ENCODE assay signal across 1 cellular context in the genomic region with DNA sequence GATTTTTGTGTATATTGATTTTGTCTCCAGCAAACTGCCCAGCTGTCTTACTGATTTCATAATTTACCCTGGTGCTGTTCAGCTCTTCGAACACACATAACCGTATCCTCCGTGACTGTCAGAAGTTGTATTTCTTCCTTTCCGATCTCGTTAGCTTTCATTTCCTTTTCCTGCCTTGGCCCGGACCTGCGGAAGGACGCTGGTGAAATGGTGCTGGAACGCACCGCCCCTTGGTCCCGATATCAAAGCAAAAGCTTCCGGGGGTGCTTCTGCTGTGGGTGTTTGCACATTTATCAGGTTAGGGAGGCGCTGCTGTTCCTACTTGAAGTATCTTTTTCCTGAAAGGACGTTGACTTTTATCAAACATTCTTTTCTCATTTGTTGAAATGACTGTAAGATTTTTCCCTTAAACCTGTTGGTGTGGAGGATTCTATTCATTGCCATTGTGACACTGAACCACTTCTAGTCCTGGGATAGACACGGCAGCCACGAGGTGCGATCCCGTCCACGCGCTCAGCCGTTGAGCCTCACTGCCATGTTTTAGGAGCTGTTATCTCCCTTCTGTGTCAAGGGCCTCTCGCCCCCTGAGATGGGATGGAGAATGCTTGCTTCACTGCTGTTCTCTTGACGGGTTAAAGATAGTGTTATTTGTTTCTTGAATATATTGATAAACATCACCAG.
TF ChIP-seq lines count a peak whose summit lies in the region.

No MANE protein-coding gene starts in this region.

TF ChIP-seq in K562, 482 proteins besides CTCF, POLR2A, EP300 and RAD21 (continued from another document and continues in another):
- TF ChIP-seq, protein P1, sequence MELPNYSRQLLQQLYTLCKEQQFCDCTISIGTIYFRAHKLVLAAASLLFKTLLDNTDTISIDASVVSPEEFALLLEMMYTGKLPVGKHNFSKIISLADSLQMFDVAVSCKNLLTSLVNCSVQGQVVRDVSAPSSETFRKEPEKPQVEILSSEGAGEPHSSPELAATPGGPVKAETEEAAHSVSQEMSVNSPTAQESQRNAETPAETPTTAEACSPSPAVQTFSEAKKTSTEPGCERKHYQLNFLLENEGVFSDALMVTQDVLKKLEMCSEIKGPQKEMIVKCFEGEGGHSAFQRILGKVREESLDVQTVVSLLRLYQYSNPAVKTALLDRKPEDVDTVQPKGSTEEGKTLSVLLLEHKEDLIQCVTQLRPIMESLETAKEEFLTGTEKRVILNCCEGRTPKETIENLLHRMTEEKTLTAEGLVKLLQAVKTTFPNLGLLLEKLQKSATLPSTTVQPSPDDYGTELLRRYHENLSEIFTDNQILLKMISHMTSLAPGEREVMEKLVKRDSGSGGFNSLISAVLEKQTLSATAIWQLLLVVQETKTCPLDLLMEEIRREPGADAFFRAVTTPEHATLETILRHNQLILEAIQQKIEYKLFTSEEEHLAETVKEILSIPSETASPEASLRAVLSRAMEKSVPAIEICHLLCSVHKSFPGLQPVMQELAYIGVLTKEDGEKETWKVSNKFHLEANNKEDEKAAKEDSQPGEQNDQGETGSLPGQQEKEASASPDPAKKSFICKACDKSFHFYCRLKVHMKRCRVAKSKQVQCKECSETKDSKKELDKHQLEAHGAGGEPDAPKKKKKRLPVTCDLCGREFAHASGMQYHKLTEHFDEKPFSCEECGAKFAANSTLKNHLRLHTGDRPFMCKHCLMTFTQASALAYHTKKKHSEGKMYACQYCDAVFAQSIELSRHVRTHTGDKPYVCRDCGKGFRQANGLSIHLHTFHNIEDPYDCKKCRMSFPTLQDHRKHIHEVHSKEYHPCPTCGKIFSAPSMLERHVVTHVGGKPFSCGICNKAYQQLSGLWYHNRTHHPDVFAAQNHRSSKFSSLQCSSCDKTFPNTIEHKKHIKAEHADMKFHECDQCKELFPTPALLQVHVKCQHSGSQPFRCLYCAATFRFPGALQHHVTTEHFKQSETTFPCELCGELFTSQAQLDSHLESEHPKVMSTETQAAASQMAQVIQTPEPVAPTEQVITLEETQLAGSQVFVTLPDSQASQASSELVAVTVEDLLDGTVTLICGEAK (IDR thresholded peaks at IDR 0.05): peak; percentile 70
- TF ChIP-seq, protein P1 (CRISPR knock-in tag; IDR thresholded peaks at IDR 0.05): no peak
- TF ChIP-seq CHD1 (IDR thresholded peaks at IDR 0.05; ENCODE audit: low read length) (no peak), SOX6 (IDR thresholded peaks at IDR 0.05) (no peak), ZNF57 (CRISPR knock-in tag; IDR thresholded peaks at IDR 0.05) (no peak), SMAD4 (CRISPR knock-in tag; conservative IDR thresholded peaks at IDR 0.05) (0 out of 2 replicates have a peak, but pooled peaks have one; percentile 15), EHMT2 (IDR thresholded peaks at IDR 0.05) (peak; percentile 48; the same call in 1 of the 2 replicates), POLR2H (tag; IDR thresholded peaks at IDR 0.05; ENCODE audit: low read depth) (no peak), NFATC3 (IDR thresholded peaks at IDR 0.05) (no peak), ZNF124 (CRISPR knock-in tag; IDR thresholded peaks at IDR 0.05) (no peak), ATF7 (IDR thresholded peaks at IDR 0.05) (0 out of 2 replicates have a peak, but pooled peaks have one; percentile 9), GABPA (tag; conservative IDR thresholded peaks at IDR 0.05; ENCODE audit: low read depth) (peak; percentile 71), ZNF175 (CRISPR knock-in tag; IDR thresholded peaks at IDR 0.05; ENCODE audit: low read depth) (no peak), CTBP1 (IDR thresholded peaks at IDR 0.05; ENCODE audit: borderline replicate concordance) (0 out of 2 replicates have a peak, but pooled peaks have one; percentile 17), DACH1 (IDR thresholded peaks at IDR 0.05; ENCODE audit: partially characterized antibody) (peak; percentile 32), PHF21A (IDR thresholded peaks at IDR 0.05; ENCODE audit: borderline replicate concordance, low read depth) (no peak), ELF1 (tag; IDR thresholded peaks at IDR 0.05) (peak; percentile 62; the same call in 1 of the 2 replicates), GABPB2 (CRISPR knock-in tag; conservative IDR thresholded peaks at IDR 0.05) (no peak), E2F3 (CRISPR knock-in tag; IDR thresholded peaks at IDR 0.05) (no peak), ELF2 (CRISPR knock-in tag; IDR thresholded peaks at IDR 0.05) (no peak), CBX5 (IDR thresholded peaks at IDR 0.05; ENCODE audit: borderline replicate concordance, low read depth) (no peak)
- TF ChIP-seq, protein P2, sequence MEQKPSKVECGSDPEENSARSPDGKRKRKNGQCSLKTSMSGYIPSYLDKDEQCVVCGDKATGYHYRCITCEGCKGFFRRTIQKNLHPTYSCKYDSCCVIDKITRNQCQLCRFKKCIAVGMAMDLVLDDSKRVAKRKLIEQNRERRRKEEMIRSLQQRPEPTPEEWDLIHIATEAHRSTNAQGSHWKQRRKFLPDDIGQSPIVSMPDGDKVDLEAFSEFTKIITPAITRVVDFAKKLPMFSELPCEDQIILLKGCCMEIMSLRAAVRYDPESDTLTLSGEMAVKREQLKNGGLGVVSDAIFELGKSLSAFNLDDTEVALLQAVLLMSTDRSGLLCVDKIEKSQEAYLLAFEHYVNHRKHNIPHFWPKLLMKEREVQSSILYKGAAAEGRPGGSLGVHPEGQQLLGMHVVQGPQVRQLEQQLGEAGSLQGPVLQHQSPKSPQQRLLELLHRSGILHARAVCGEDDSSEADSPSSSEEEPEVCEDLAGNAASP (IDR thresholded peaks at IDR 0.05): no peak
- TF ChIP-seq, protein P3, sequence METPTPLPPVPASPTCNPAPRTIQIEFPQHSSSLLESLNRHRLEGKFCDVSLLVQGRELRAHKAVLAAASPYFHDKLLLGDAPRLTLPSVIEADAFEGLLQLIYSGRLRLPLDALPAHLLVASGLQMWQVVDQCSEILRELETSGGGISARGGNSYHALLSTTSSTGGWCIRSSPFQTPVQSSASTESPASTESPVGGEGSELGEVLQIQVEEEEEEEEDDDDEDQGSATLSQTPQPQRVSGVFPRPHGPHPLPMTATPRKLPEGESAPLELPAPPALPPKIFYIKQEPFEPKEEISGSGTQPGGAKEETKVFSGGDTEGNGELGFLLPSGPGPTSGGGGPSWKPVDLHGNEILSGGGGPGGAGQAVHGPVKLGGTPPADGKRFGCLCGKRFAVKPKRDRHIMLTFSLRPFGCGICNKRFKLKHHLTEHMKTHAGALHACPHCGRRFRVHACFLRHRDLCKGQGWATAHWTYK (CRISPR knock-in tag; IDR thresholded peaks at IDR 0.05): no peak
- TF ChIP-seq, protein P4, sequence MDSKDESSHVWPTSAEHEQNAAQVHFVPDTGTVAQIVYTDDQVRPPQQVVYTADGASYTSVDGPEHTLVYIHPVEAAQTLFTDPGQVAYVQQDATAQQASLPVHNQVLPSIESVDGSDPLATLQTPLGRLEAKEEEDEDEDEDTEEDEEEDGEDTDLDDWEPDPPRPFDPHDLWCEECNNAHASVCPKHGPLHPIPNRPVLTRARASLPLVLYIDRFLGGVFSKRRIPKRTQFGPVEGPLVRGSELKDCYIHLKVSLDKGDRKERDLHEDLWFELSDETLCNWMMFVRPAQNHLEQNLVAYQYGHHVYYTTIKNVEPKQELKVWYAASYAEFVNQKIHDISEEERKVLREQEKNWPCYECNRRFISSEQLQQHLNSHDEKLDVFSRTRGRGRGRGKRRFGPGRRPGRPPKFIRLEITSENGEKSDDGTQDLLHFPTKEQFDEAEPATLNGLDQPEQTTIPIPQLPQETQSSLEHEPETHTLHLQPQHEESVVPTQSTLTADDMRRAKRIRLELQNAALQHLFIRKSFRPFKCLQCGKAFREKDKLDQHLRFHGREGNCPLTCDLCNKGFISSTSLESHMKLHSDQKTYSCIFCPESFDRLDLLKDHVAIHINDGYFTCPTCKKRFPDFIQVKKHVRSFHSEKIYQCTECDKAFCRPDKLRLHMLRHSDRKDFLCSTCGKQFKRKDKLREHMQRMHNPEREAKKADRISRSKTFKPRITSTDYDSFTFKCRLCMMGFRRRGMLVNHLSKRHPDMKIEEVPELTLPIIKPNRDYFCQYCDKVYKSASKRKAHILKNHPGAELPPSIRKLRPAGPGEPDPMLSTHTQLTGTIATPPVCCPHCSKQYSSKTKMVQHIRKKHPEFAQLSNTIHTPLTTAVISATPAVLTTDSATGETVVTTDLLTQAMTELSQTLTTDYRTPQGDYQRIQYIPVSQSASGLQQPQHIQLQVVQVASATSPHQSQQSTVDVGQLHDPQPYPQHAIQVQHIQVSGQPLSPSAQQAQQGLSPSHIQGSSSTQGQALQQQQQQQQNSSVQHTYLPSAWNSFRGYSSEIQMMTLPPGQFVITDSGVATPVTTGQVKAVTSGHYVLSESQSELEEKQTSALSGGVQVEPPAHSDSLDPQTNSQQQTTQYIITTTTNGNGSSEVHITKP (IDR thresholded peaks at IDR 0.05; ENCODE audit: partially characterized antibody): peak; percentile 22
- TF ChIP-seq, protein P5, sequence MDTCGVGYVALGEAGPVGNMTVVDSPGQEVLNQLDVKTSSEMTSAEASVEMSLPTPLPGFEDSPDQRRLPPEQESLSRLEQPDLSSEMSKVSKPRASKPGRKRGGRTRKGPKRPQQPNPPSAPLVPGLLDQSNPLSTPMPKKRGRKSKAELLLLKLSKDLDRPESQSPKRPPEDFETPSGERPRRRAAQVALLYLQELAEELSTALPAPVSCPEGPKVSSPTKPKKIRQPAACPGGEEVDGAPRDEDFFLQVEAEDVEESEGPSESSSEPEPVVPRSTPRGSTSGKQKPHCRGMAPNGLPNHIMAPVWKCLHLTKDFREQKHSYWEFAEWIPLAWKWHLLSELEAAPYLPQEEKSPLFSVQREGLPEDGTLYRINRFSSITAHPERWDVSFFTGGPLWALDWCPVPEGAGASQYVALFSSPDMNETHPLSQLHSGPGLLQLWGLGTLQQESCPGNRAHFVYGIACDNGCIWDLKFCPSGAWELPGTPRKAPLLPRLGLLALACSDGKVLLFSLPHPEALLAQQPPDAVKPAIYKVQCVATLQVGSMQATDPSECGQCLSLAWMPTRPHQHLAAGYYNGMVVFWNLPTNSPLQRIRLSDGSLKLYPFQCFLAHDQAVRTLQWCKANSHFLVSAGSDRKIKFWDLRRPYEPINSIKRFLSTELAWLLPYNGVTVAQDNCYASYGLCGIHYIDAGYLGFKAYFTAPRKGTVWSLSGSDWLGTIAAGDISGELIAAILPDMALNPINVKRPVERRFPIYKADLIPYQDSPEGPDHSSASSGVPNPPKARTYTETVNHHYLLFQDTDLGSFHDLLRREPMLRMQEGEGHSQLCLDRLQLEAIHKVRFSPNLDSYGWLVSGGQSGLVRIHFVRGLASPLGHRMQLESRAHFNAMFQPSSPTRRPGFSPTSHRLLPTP (IDR thresholded peaks at IDR 0.05; ENCODE audit: borderline replicate concordance, extremely low read depth, insufficient read length): no peak
- TF ChIP-seq, protein P6, sequence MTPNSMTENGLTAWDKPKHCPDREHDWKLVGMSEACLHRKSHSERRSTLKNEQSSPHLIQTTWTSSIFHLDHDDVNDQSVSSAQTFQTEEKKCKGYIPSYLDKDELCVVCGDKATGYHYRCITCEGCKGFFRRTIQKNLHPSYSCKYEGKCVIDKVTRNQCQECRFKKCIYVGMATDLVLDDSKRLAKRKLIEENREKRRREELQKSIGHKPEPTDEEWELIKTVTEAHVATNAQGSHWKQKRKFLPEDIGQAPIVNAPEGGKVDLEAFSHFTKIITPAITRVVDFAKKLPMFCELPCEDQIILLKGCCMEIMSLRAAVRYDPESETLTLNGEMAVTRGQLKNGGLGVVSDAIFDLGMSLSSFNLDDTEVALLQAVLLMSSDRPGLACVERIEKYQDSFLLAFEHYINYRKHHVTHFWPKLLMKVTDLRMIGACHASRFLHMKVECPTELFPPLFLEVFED (CRISPR knock-in tag; conservative IDR thresholded peaks at IDR 0.05): no peak
- TF ChIP-seq, protein P7, sequence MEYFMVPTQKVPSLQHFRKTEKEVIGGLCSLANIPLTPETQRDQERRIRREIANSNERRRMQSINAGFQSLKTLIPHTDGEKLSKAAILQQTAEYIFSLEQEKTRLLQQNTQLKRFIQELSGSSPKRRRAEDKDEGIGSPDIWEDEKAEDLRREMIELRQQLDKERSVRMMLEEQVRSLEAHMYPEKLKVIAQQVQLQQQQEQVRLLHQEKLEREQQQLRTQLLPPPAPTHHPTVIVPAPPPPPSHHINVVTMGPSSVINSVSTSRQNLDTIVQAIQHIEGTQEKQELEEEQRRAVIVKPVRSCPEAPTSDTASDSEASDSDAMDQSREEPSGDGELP (CRISPR knock-in tag; IDR thresholded peaks at IDR 0.05; ENCODE audit: borderline replicate concordance): 0 out of 2 replicates have a peak, but pooled peaks have one; percentile 17
- TF ChIP-seq, protein P8, sequence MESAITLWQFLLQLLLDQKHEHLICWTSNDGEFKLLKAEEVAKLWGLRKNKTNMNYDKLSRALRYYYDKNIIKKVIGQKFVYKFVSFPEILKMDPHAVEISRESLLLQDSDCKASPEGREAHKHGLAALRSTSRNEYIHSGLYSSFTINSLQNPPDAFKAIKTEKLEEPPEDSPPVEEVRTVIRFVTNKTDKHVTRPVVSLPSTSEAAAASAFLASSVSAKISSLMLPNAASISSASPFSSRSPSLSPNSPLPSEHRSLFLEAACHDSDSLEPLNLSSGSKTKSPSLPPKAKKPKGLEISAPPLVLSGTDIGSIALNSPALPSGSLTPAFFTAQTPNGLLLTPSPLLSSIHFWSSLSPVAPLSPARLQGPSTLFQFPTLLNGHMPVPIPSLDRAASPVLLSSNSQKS (CRISPR knock-in tag; IDR thresholded peaks at IDR 0.05): no peak
